8 cellular contexts compared by ENCODE assay signal in the genomic region with DNA sequence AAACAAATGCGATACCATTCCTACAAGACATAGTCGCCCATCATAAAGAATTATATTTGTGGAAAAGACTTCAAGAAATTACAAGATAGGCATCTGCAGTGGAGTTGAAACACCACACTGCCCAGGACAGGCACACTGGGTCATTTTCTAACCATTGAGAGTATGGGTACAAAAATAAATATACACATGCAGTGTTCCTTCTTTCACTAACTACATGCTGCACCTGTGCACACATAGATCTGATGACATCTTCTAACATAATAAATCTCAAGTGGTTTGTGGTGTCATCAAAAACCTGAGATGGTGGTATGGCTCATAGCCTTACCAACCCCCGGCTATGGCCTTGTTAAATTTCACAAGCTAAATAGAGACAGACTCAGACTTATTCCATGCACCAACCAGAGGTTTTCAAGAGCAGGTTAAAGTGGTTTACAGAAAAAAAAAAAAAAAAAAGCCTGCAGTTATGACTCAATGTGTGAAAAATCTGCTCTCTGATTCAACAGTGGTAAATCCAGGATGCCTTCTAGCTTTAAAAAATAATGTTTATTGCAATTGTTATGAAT. TPM values are rescaled to one million over a fixed set of nuclear protein-coding genes. Genes with fewer than 3 reads are reported as not detected.
DNase-seq lines count a peak whose midpoint lies in the region; ATAC-seq and TF ChIP-seq lines count a peak whose summit lies in the region.

No MANE protein-coding gene starts in this region.

- no peak for TF ChIP-seq CTCF in fibroblast of lung (conservative IDR thresholded peaks at IDR 0.05 in 1 of 2, IDR thresholded peaks at IDR 0.05 in 1 of 2; ENCODE audit: low read depth in 1 of 2, low read length in 2 of 2)

- H3K36me3 ChIP-seq in fibroblast of lung (ENCODE audit: control insufficient read depth, insufficient read depth, low read length) = no peaks in the 10 kb centered on the region
- no peaks in the 10 kb centered on the region for H3K36me3 ChIP-seq in effector memory CD4-positive, alpha-beta T cell (ENCODE audit: control insufficient read depth, insufficient read depth, low read length)

- no peak overlapping the region for H3K4me3 ChIP-seq in fibroblast of lung (replicated peaks in 1 of 4; ENCODE audit: control extremely low read depth in 1 of 4, insufficient read depth in 1 of 4, low read depth in 3 of 4, low read length in 4 of 4)
- no peak overlapping the region for H3K4me3 ChIP-seq in effector memory CD4-positive, alpha-beta T cell (ENCODE audit: insufficient read depth, low read depth, low read length, poor library complexity, severe bottlenecking)

- no peaks in the 10 kb centered on the region for H4K20me1 ChIP-seq in fibroblast of lung (ENCODE audit: control insufficient read depth, extremely low read depth, insufficient read depth, low read length)

- H3K9ac ChIP-seq in fibroblast of lung (ENCODE audit: insufficient read depth, low read length) = no peak overlapping the region

- no peak overlapping the region for H3K27ac ChIP-seq in fibroblast of lung (ENCODE audit: insufficient read depth, low read length)
- H3K27ac ChIP-seq in effector memory CD4-positive, alpha-beta T cell (ENCODE audit: insufficient read depth, low read length, poor library complexity, severe bottlenecking) = no peak overlapping the region

- H3K4me2 ChIP-seq in fibroblast of lung (ENCODE audit: extremely low read depth, insufficient read depth, low read length) = no peak overlapping the region

- H3K9me3 ChIP-seq in fibroblast of lung (ENCODE audit: control insufficient read depth, insufficient read depth, low read depth, low read length) = no peaks in the 10 kb centered on the region
- H3K9me3 ChIP-seq in effector memory CD4-positive, alpha-beta T cell (ENCODE audit: control insufficient read depth, low read length) = no peaks in the 10 kb centered on the region

- no peaks in the 10 kb centered on the region for H3K27me3 ChIP-seq in fibroblast of lung (ENCODE audit: control insufficient read depth, insufficient read depth, low read length)
- no peaks in the 10 kb centered on the region for H3K27me3 ChIP-seq in effector memory CD4-positive, alpha-beta T cell (replicated peaks; ENCODE audit: control insufficient read depth, insufficient read depth, low read length, poor library complexity, severe bottlenecking)

- peak; percentile 98 for DNase-seq in DMS79 treated with DMSO at 0.1 percent for 48 hours (lab: John Stamatoyannopoulos, UW)
- DNase-seq in NCI-H446 treated with DMSO at 0.1 percent for 48 hours (lab: John Stamatoyannopoulos, UW) = peak; percentile 100
- peak; percentile 81 to 92 for DNase-seq in fibroblast of lung (ENCODE audit: low read depth in 2 of 2)
- DNase-seq in midbrain (lab: John Stamatoyannopoulos, UW) = no peak
- no peak for DNase-seq in effector CD8-positive, alpha-beta T cell (lab: John Stamatoyannopoulos, UW)
- no peak for DNase-seq in effector memory CD4-positive, alpha-beta T cell
- DNase-seq in foreskin melanocyte = no peak

- no peak overlapping the region for H2AFZ ChIP-seq in fibroblast of lung (ENCODE audit: low read length)

- H3K79me2 ChIP-seq in fibroblast of lung (ENCODE audit: control insufficient read depth, insufficient read depth, low read length) = no peaks in the 10 kb centered on the region

- peak; percentile 26 for ATAC-seq in HG02870 (IDR thresholded peaks at IDR 0.05; ENCODE audit: unreplicated experiment)

- peaks cover 2% of the 10 kb centered on the region for H3K4me1 ChIP-seq in fibroblast of lung (ENCODE audit: control insufficient read depth, extremely low read depth, insufficient read depth, low read length)
- H3K4me1 ChIP-seq in effector memory CD4-positive, alpha-beta T cell (ENCODE audit: control insufficient read depth, insufficient read depth, low read length, poor library complexity, severe bottlenecking) = peaks cover 8% of the 10 kb centered on the region

RNA-seq across cellular contexts. Expression of a gene that starts 12.4 kb away (rescaled TPM):
- 36.3 and 56.0 TPM in 2 replicates for total RNA-seq in fibroblast of lung
- polyA plus RNA-seq in fibroblast of lung = 29.3 and 46.5 TPM in 2 replicates
- polyA plus RNA-seq in fibroblast of lung (2012) = 17.0 and 20.4 TPM in 2 replicates
- polyA minus RNA-seq in fibroblast of lung (ENCODE audit: low replicate concordance) = 69.4 and 157 TPM in 2 replicates

Comparison
In these comparisons a context has a peak if more than half of its experiments do, and no peak if none do; other contexts are left out.
1. DNase-seq: peak in DMS79 treated with DMSO at 0.1 percent for 48 hours (single experiment), NCI-H446 treated with DMSO at 0.1 percent for 48 hours (single experiment) and fibroblast of lung (2 of 2); none in midbrain (single experiment), effector CD8-positive, alpha-beta T cell (single experiment), effector memory CD4-positive, alpha-beta T cell (0 of 3) and foreskin melanocyte (single experiment).